In the genomic region with DNA sequence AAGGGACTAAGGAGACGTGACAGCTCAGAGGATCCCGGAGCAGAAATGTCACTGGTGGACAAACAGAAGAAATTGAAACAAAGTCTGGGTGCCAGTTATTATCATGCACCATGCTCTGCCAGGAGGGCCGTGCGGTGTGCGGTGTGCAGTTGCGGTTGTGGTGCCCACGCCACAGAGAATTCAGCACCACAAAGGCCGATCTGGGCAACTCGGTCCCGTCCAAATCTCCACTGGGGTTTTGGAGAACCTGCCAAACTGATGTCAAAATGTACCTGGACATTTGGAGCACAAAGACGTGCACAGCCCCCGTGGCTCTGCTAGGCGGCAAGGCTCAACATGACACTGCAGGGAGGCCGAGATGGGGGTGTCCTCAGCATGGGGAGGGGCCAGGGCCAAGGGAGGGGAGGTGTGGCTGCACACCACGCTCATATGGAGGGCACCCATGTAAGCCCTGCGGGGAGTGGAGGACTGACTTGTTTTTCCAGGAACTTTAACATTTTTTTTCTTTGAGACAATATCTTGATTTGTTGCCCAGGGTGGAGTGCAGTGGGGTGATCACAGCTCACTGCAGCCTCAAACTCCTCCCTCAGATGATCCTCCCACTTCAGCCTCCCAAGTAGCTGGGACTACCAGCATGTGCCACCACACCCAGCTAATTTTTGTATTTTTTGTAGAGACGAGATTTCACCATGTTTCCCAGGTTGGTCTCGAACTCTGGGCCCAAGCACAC, we compare ENCODE assay signal across 26 cellular contexts. TPM values are rescaled to one million over a fixed set of nuclear protein-coding genes. Genes with fewer than 3 reads are reported as not detected.
DNase-seq lines count a peak whose midpoint lies in the region; ATAC-seq and TF ChIP-seq lines count a peak whose summit lies in the region.
"Had no signal": no experiment of that assay in that cellular context is flagged by ENCODE, and none has a peak within 500 bp of the region (broad histone marks: within the 10 kb centered on the region; RNA-seq: fewer than 3 reads in every experiment).

No MANE protein-coding gene starts in this region.

- H3K4me3 ChIP-seq in CD8-positive, alpha-beta memory T cell (ENCODE audit: low read length) = no peak overlapping the region
- H3K4me3 ChIP-seq in endodermal cell (ENCODE audit: low read length) (no peak overlapping the region), osteoblast (ENCODE audit: insufficient read depth, low read length) (no peak overlapping the region)
- H3K4me3 ChIP-seq: HAP-1, left lung, prostate gland, tibial artery had no signal

- no peaks in the 10 kb centered on the region for H3K9me3 Mint-ChIP-seq in CD8-positive, alpha-beta memory T cell
- H3K9me3 Mint-ChIP-seq in endodermal cell = no peaks in the 10 kb centered on the region
- no peaks in the 10 kb centered on the region for H3K9me3 Mint-ChIP-seq in activated CD8-positive, alpha-beta T cell treated with anti-CD3 and anti-CD28 coated beads for 36 hours
- H3K9me3 Mint-ChIP-seq: activated B cell treated with CpG ODN at 0.5 μM for 24 hours; activated CD4-positive, alpha-beta T cell treated with anti-CD3 and anti-CD28 coated beads, Interleukin-2, amount 10 ng/mL, durations not matched to agents 7 days and 5 days; activated naive CD4-positive, alpha-beta T cell treated with anti-CD3 and anti-CD28 coated beads, Interleukin-2, amount 10 ng/mL, durations not matched to agents 7 days and 5 days had no signal

- TF ChIP-seq CTCF in endodermal cell (conservative IDR thresholded peaks at IDR 0.05) (no peak), osteoblast (IDR thresholded peaks at IDR 0.05; ENCODE audit: extremely low read depth, low read depth, low read length) (no peak)
- no peak for TF ChIP-seq CTCF in activated CD8-positive, alpha-beta T cell treated with anti-CD3 and anti-CD28 coated beads for 36 hours (IDR thresholded peaks at IDR 0.05)

- no peak for DNase-seq in CD8-positive, alpha-beta memory T cell
- peak in 55 of 76 experiments; percentile 14 to 80 (median 45) for DNase-seq in HUDEP-2 (lab: John Stamatoyannopoulos, UW; ENCODE audit: unreplicated experiment in 76 of 76)
- peak; percentile 10 for DNase-seq in endodermal cell
- DNase-seq in osteoblast (ENCODE audit: insufficient read length, low spot score, missing footprints) = peak; percentile 38
- no peak for DNase-seq in activated CD8-positive, alpha-beta T cell treated with anti-CD3 and anti-CD28 coated beads for 36 hours
- DNase-seq in NCI-H187 treated with DMSO at 0.1 percent for 48 hours (lab: John Stamatoyannopoulos, UW) = no peak
- DNase-seq: activated B cell treated with CpG ODN at 0.5 μM for 24 hours; activated CD4-positive, alpha-beta T cell treated with anti-CD3 and anti-CD28 coated beads, Interleukin-2, amount 10 ng/mL, durations not matched to agents 7 days and 5 days; activated naive CD4-positive, alpha-beta T cell treated with anti-CD3 and anti-CD28 coated beads, Interleukin-2, amount 10 ng/mL, durations not matched to agents 7 days and 5 days; amniotic stem cell; BE2C; brain microvascular endothelial cell; DMS153; glutamatergic neuron; Karpas-422; mesendoderm; NCI-H2081 treated with DMSO at 0.1 percent for 48 hours; NCI-H774; T-helper 9 cell had no signal

- CTCF ChIA-PET in CD8-positive, alpha-beta memory T cell (lab: Charles Lee) = no interaction called here
- CTCF ChIA-PET in activated CD8-positive, alpha-beta T cell treated with anti-CD3 and anti-CD28 coated beads for 36 hours (lab: Charles Lee) = interaction anchor here (1.2 to 1.5 kb wide), 2 partner anchors 85 to 95 kb away, joined by 3 to 4 read pairs; no protein-coding TSS in a partner anchor

- H3K4me1 ChIP-seq in CD8-positive, alpha-beta memory T cell (ENCODE audit: insufficient read depth, low read length) = peaks cover 4% of the 10 kb centered on the region
- H3K4me1 ChIP-seq in endodermal cell (ENCODE audit: control insufficient read depth, insufficient read depth, low read length) (no peaks in the 10 kb centered on the region), osteoblast (ENCODE audit: insufficient read depth, low read length) (peaks cover 8% of the 10 kb centered on the region)
- H3K4me1 ChIP-seq: HAP-1, left lung, prostate gland, tibial artery had no signal

- H3K27me3 ChIP-seq in CD8-positive, alpha-beta memory T cell (ENCODE audit: insufficient read depth, low read length, poor library complexity, severe bottlenecking) = no peaks in the 10 kb centered on the region
- H3K27me3 ChIP-seq in endodermal cell (ENCODE audit: control insufficient read depth, insufficient read depth, low read length, poor library complexity, severe bottlenecking) (no peaks in the 10 kb centered on the region), osteoblast (ENCODE audit: insufficient read depth, low read length) (no peaks in the 10 kb centered on the region)
- H3K27me3 ChIP-seq: BE2C, brain microvascular endothelial cell, left lung, tibial artery had no signal

- no peaks in the 10 kb centered on the region for H3K36me3 ChIP-seq in CD8-positive, alpha-beta memory T cell (ENCODE audit: insufficient read depth, low read length)
- no peaks in the 10 kb centered on the region for H3K36me3 ChIP-seq in endodermal cell (ENCODE audit: control insufficient read depth, insufficient read depth, low read length)
- no peaks in the 10 kb centered on the region for H3K36me3 ChIP-seq in osteoblast (ENCODE audit: insufficient read depth, low read length)
- H3K36me3 ChIP-seq: BE2C, brain microvascular endothelial cell, HAP-1, left lung, prostate gland had no signal

- no peak overlapping the region for H2AFZ ChIP-seq in osteoblast (ENCODE audit: low read length)

- H3K9ac ChIP-seq in endodermal cell (ENCODE audit: extremely low read depth, low read length, poor library complexity, severe bottlenecking) = no peak overlapping the region

- intact Hi-C loops in activated CD8-positive, alpha-beta T cell treated with anti-CD3 and anti-CD28 coated beads for 36 hours (cut with micrococcal nuclease) = no loop called here

- H3K79me2 ChIP-seq in osteoblast (ENCODE audit: insufficient read depth, low read length) = no peaks in the 10 kb centered on the region

- H4K20me1 ChIP-seq in osteoblast (ENCODE audit: insufficient read depth, low read length) = peaks cover 4% of the 10 kb centered on the region

- peak overlapping the region; percentile 52 for H3K27ac ChIP-seq in CD8-positive, alpha-beta memory T cell (ENCODE audit: low read depth, low read length)
- H3K27ac ChIP-seq in endodermal cell (ENCODE audit: low read depth, low read length) (no peak overlapping the region), osteoblast (ENCODE audit: low read depth, low read length) (no peak overlapping the region)
- H3K27ac ChIP-seq: brain microvascular endothelial cell, left lung, prostate gland, tibial artery had no signal

- 93% methylated on average over 13 to 18 of the region's 18 CpGs for WGBS in endodermal cell (ENCODE audit: insufficient coverage in 1 of 2, insufficient read length in 1 of 2), 2 experiments

- no peak for ATAC-seq in SK-N-SH treated with all-trans-retinoic acid at 6 μM for 48 hours
- ATAC-seq in activated CD8-positive, alpha-beta T cell treated with anti-CD3 and anti-CD28 coated beads for 36 hours = no peak
- ATAC-seq: left lung, sciatic nerve had no signal

- no peak overlapping the region for H3K4me2 ChIP-seq in osteoblast (ENCODE audit: insufficient read depth, low read length)

- POLR2A ChIA-PET in CD8-positive, alpha-beta memory T cell (lab: Charles Lee) = no interaction called here
- POLR2A ChIA-PET in activated CD8-positive, alpha-beta T cell treated with anti-CD3 and anti-CD28 coated beads for 36 hours (lab: Charles Lee) = no interaction called here

- peaks cover 4 to 27% (median 5%) of the 10 kb centered on the region in 3 donors for H3K36me3 Mint-ChIP-seq in CD8-positive, alpha-beta memory T cell
- no peaks in the 10 kb centered on the region for H3K36me3 Mint-ChIP-seq in endodermal cell (ENCODE audit: low read depth)
- no peaks in the 10 kb centered on the region for H3K36me3 Mint-ChIP-seq in activated CD8-positive, alpha-beta T cell treated with anti-CD3 and anti-CD28 coated beads for 36 hours (ENCODE audit: low read depth)
- H3K36me3 Mint-ChIP-seq: activated naive CD4-positive, alpha-beta T cell treated with anti-CD3 and anti-CD28 coated beads, Interleukin-2, amount 10 ng/mL, durations not matched to agents 7 days and 5 days had no signal

- H3K27ac Mint-ChIP-seq in CD8-positive, alpha-beta memory T cell = peak overlapping the region in 3 of 8 donors; percentile 61 to 80 (median 77)
- H3K27ac Mint-ChIP-seq in endodermal cell = peak overlapping the region; percentile 64
- no peak overlapping the region for H3K27ac Mint-ChIP-seq in activated CD8-positive, alpha-beta T cell treated with anti-CD3 and anti-CD28 coated beads for 36 hours
- H3K27ac Mint-ChIP-seq: activated B cell treated with CpG ODN at 0.5 μM for 24 hours; activated CD4-positive, alpha-beta T cell treated with anti-CD3 and anti-CD28 coated beads, Interleukin-2, amount 10 ng/mL, durations not matched to agents 7 days and 5 days; activated naive CD4-positive, alpha-beta T cell treated with anti-CD3 and anti-CD28 coated beads, Interleukin-2, amount 10 ng/mL, durations not matched to agents 7 days and 5 days had no signal

- no peak overlapping the region for H3K4me3 Mint-ChIP-seq in CD8-positive, alpha-beta memory T cell
- H3K4me3 Mint-ChIP-seq in endodermal cell = no peak overlapping the region
- H3K4me3 Mint-ChIP-seq in activated CD8-positive, alpha-beta T cell treated with anti-CD3 and anti-CD28 coated beads for 36 hours = no peak overlapping the region
- H3K4me3 Mint-ChIP-seq: activated B cell treated with CpG ODN at 0.5 μM for 24 hours; activated CD4-positive, alpha-beta T cell treated with anti-CD3 and anti-CD28 coated beads, Interleukin-2, amount 10 ng/mL, durations not matched to agents 7 days and 5 days; activated naive CD4-positive, alpha-beta T cell treated with anti-CD3 and anti-CD28 coated beads, Interleukin-2, amount 10 ng/mL, durations not matched to agents 7 days and 5 days had no signal

- peaks cover 0 to 3% (median 3%) of the 10 kb centered on the region in 3 donors for H3K4me1 Mint-ChIP-seq in CD8-positive, alpha-beta memory T cell
- H3K4me1 Mint-ChIP-seq in endodermal cell = no peaks in the 10 kb centered on the region
- H3K4me1 Mint-ChIP-seq in activated CD8-positive, alpha-beta T cell treated with anti-CD3 and anti-CD28 coated beads for 36 hours (ENCODE audit: low read depth) = no peaks in the 10 kb centered on the region
- H3K4me1 Mint-ChIP-seq: activated B cell treated with CpG ODN at 0.5 μM for 24 hours had no signal

- no peaks in the 10 kb centered on the region for H3K9me3 ChIP-seq in CD8-positive, alpha-beta memory T cell (ENCODE audit: low read length)
- H3K9me3 ChIP-seq in endodermal cell (ENCODE audit: control insufficient read depth, low read length) (no peaks in the 10 kb centered on the region), osteoblast (ENCODE audit: low read depth, low read length) (no peaks in the 10 kb centered on the region)
- H3K9me3 ChIP-seq: BE2C, HAP-1, left lung, prostate gland, tibial artery had no signal

- H3K27me3 Mint-ChIP-seq in CD8-positive, alpha-beta memory T cell = peaks cover 0 to 3% of the 10 kb centered on the region in 2 donors
- H3K27me3 Mint-ChIP-seq in endodermal cell (ENCODE audit: insufficient read depth) = no peaks in the 10 kb centered on the region
- H3K27me3 Mint-ChIP-seq in activated CD8-positive, alpha-beta T cell treated with anti-CD3 and anti-CD28 coated beads for 36 hours = no peaks in the 10 kb centered on the region
- H3K27me3 Mint-ChIP-seq: activated B cell treated with CpG ODN at 0.5 μM for 24 hours; activated CD4-positive, alpha-beta T cell treated with anti-CD3 and anti-CD28 coated beads, Interleukin-2, amount 10 ng/mL, durations not matched to agents 7 days and 5 days; activated naive CD4-positive, alpha-beta T cell treated with anti-CD3 and anti-CD28 coated beads, Interleukin-2, amount 10 ng/mL, durations not matched to agents 7 days and 5 days had no signal

RNA-seq across cellular contexts. Expression of a gene that starts 39.4 kb away (rescaled TPM):
- total RNA-seq in CD8-positive, alpha-beta memory T cell = 10 to 100 TPM; 16.6 to 17.9 TPM
- polyA plus RNA-seq in CD8-positive, alpha-beta memory T cell = 14.2 TPM
- 10 to 100 TPM in 1 of 2 donors, 1 to 10 TPM in 1; 9.5 to 12.2 TPM for total RNA-seq in endodermal cell
- polyA plus RNA-seq in endodermal cell (2013, experiment 1 of 2) = 10.1 TPM
- polyA plus RNA-seq in endodermal cell (2013, experiment 2 of 2) = 7.7 TPM
- 4.0 and 5.6 TPM in 2 replicates for total RNA-seq in osteoblast
- total RNA-seq in activated CD8-positive, alpha-beta T cell treated with anti-CD3 and anti-CD28 coated beads for 36 hours = 10 to 100 TPM; 16.2 to 17.4 TPM

RNA-seq across cellular contexts. Expression of a gene that starts 39.4 kb away (rescaled TPM):
- total RNA-seq in CD8-positive, alpha-beta memory T cell = 10 to 100 TPM; 18.1 to 23.2 TPM
- polyA plus RNA-seq in CD8-positive, alpha-beta memory T cell = 10.8 TPM
- total RNA-seq in endodermal cell = 10 to 100 TPM; 20.6 to 22.2 TPM
- polyA plus RNA-seq in endodermal cell (2013, experiment 1 of 2) = 12.4 TPM
- 12.1 TPM for polyA plus RNA-seq in endodermal cell (2013, experiment 2 of 2)
- total RNA-seq in osteoblast = 10.3 and 11.9 TPM in 2 replicates
- 10 to 100 TPM; 14.7 to 17.4 TPM for total RNA-seq in activated CD8-positive, alpha-beta T cell treated with anti-CD3 and anti-CD28 coated beads for 36 hours

RNA-seq across cellular contexts. Expression of a gene that starts 54.7 kb away (rescaled TPM):
- total RNA-seq in CD8-positive, alpha-beta memory T cell = not detected
- polyA plus RNA-seq in CD8-positive, alpha-beta memory T cell = not detected
- total RNA-seq in endodermal cell (1 to 10 TPM in 1 of 2 donors, not detected in 1; 1.3 TPM), osteoblast (under 0.01 TPM in 1 of 2 replicates, not detected in the other)
- polyA plus RNA-seq in endodermal cell (2013, experiment 1 of 2) = 0.75 TPM
- polyA plus RNA-seq in endodermal cell (2013, experiment 2 of 2) = 1.2 TPM
- not detected for total RNA-seq in activated CD8-positive, alpha-beta T cell treated with anti-CD3 and anti-CD28 coated beads for 36 hours
- total RNA-seq: activated B cell treated with CpG ODN at 0.5 μM for 24 hours; activated CD4-positive, alpha-beta T cell treated with anti-CD3 and anti-CD28 coated beads, Interleukin-2, amount 10 ng/mL, durations not matched to agents 7 days and 5 days; chondrocyte had no signal

Comparison
In these comparisons a context has a peak if more than half of its experiments do, and no peak if none do; other contexts are left out.
1. DNase-seq: peak in HUDEP-2 (55 of 76), endodermal cell (single experiment) and osteoblast (single experiment); none in CD8-positive, alpha-beta memory T cell (0 of 5), activated CD8-positive, alpha-beta T cell treated with anti-CD3 and anti-CD28 coated beads for 36 hours (single experiment) and NCI-H187 treated with DMSO at 0.1 percent for 48 hours (single experiment).